Comparison of ENCODE assay signal across 15 cellular contexts in genomic region chr2:120283649-120284048, GRCh38. TPM values are rescaled to one million over a fixed set of nuclear protein-coding genes. Genes with fewer than 3 reads are reported as not detected.
DNase-seq lines count a peak whose midpoint lies in the region; ATAC-seq and TF ChIP-seq lines count a peak whose summit lies in the region.
"Had no signal": no experiment of that assay in that cellular context is flagged by ENCODE, and none has a peak within 500 bp of the region (broad histone marks: within the 10 kb centered on the region; RNA-seq: fewer than 3 reads in every experiment).

No MANE protein-coding gene starts in this region.

- H3F3A ChIP-seq in PC-3 (ENCODE audit: low read length, unreplicated experiment): peaks cover 4% of the 10 kb centered on the region

- peaks cover 27% of the 10 kb centered on the region for H3K36me3 ChIP-seq in PC-3 (ENCODE audit: low read depth, low read length)
- H3K36me3 ChIP-seq in osteoblast (ENCODE audit: insufficient read depth, low read length): peaks cover 18% of the 10 kb centered on the region
- peaks cover 0 to 10% (median 0%) of the 10 kb centered on the region in 3 experiments for H3K36me3 ChIP-seq in naive thymus-derived CD4-positive, alpha-beta T cell (ENCODE audit: control insufficient read depth in 2 of 3, insufficient read depth in 3 of 3, low read length in 3 of 3)

- no peak overlapping the region for H3K4me3 Mint-ChIP-seq in naive thymus-derived CD4-positive, alpha-beta T cell
- H3K4me3 Mint-ChIP-seq: CD4-positive, alpha-beta memory T cell had no signal

- no peaks in the 10 kb centered on the region for H3K27me3 Mint-ChIP-seq in naive thymus-derived CD4-positive, alpha-beta T cell
- H3K27me3 Mint-ChIP-seq: CD4-positive, alpha-beta memory T cell had no signal

- H3K4me1 ChIP-seq in PC-3 (ENCODE audit: insufficient read depth, low read length) (peaks cover 19% of the 10 kb centered on the region), osteoblast (ENCODE audit: insufficient read depth, low read length) (peaks cover 11% of the 10 kb centered on the region)
- peaks cover 0 to 7% of the 10 kb centered on the region in 2 donors for H3K4me1 ChIP-seq in naive thymus-derived CD4-positive, alpha-beta T cell (ENCODE audit: control insufficient read depth in 2 of 2, insufficient read depth in 2 of 2, low read length in 2 of 2)

- H3K27me3 ChIP-seq in PC-3 (ENCODE audit: low read length) (no peaks in the 10 kb centered on the region), osteoblast (ENCODE audit: insufficient read depth, low read length) (no peaks in the 10 kb centered on the region)
- H3K27me3 ChIP-seq in naive thymus-derived CD4-positive, alpha-beta T cell (ENCODE audit: control insufficient read depth in 2 of 2, insufficient read depth in 2 of 2, low read length in 2 of 2): no peaks in the 10 kb centered on the region

- intact Hi-C loops in PC-3 (cut with micrococcal nuclease): no loop called here
- intact Hi-C loops in naive thymus-derived CD4-positive, alpha-beta T cell (cut with micrococcal nuclease): no loop called here

- no peak overlapping the region for H3K27ac ChIP-seq in PC-3 (ENCODE audit: low read length)
- H3K27ac ChIP-seq in osteoblast (ENCODE audit: low read depth, low read length): no peak overlapping the region
- no peak overlapping the region for H3K27ac ChIP-seq in naive thymus-derived CD4-positive, alpha-beta T cell (ENCODE audit: low read depth, low read length)

- TF ChIP-seq CTCF in GM12864 (IDR thresholded peaks at IDR 0.05; ENCODE audit: low read depth, low read length, missing control alignments) (peak; percentile 20), PC-3 (conservative IDR thresholded peaks at IDR 0.05; ENCODE audit: low read depth, low read length) (peak; percentile 22; the same call in 1 of the 2 replicates), fibroblast of pulmonary artery (IDR thresholded peaks at IDR 0.05; ENCODE audit: low read length, missing control alignments) (peak; percentile 36), osteoblast (IDR thresholded peaks at IDR 0.05; ENCODE audit: extremely low read depth, low read depth, low read length) (peak; percentile 34)

- CTCF ChIA-PET in PC-3 (lab: Charles Lee): no interaction called here
- CTCF ChIA-PET in naive thymus-derived CD4-positive, alpha-beta T cell (lab: Charles Lee): interaction anchor here (0.7 kb wide), 2 partner anchors 29 to 537 kb away, joined by 3 to 11 read pairs; no protein-coding TSS in a partner anchor

- H3K4me3 ChIP-seq in GM12864 (ENCODE audit: low read depth, low read length) (no peak overlapping the region), PC-3 (ENCODE audit: low read length) (no peak overlapping the region), fibroblast of pulmonary artery (replicated peaks; ENCODE audit: low read depth, low read length) (no peak overlapping the region), osteoblast (ENCODE audit: insufficient read depth, low read length) (no peak overlapping the region)
- H3K4me3 ChIP-seq in naive thymus-derived CD4-positive, alpha-beta T cell (ENCODE audit: low read length): no peak overlapping the region

- H3K27ac Mint-ChIP-seq in naive thymus-derived CD4-positive, alpha-beta T cell: no peak overlapping the region
- H3K27ac Mint-ChIP-seq: CD4-positive, alpha-beta memory T cell had no signal

- H3K4me2 ChIP-seq in PC-3 (ENCODE audit: low read length): no peak overlapping the region
- H3K4me2 ChIP-seq in osteoblast (ENCODE audit: insufficient read depth, low read length): no peak overlapping the region

- H3K36me3 Mint-ChIP-seq in naive thymus-derived CD4-positive, alpha-beta T cell: peaks cover 4 to 41% (median 32%) of the 10 kb centered on the region in 5 donors

- H3K79me2 ChIP-seq in PC-3 (ENCODE audit: low read length) (peaks cover 2% of the 10 kb centered on the region; the same call in 1 of the 2 replicates), osteoblast (ENCODE audit: insufficient read depth, low read length) (peaks cover 51% of the 10 kb centered on the region)

- peaks cover 7 to 41% (median 18%) of the 10 kb centered on the region in 7 donors for H3K4me1 Mint-ChIP-seq in naive thymus-derived CD4-positive, alpha-beta T cell

- H3K9me3 Mint-ChIP-seq in naive thymus-derived CD4-positive, alpha-beta T cell: peaks cover 0 to 5% (median 0%) of the 10 kb centered on the region in 11 donors

- DNase-seq in GM12864 (ENCODE audit: low read depth): no peak
- DNase-seq in PC-3: no peak
- DNase-seq in fibroblast of pulmonary artery (ENCODE audit: low read depth): peak; percentile 22
- no peak for DNase-seq in osteoblast (ENCODE audit: insufficient read length, low spot score, missing footprints)
- DNase-seq in LoVo (ENCODE audit: low spot score): no peak
- no peak for DNase-seq in activated CD4-positive, CD25-positive, alpha-beta regulatory T cell (lab: John Stamatoyannopoulos, UW)
- DNase-seq in naive thymus-derived CD4-positive, alpha-beta T cell: no peak
- DNase-seq: activated CD8-positive, alpha-beta memory T cell treated with anti-CD3 and anti-CD28 coated beads, Interleukin-2, amount 50 U/mL, for 48 hours; CD4-positive, alpha-beta memory T cell; midbrain; NCI-H1105 treated with DMSO at 0.1 percent for 48 hours; NCI-H510A treated with DMSO at 0.1 percent for 48 hours; SHP77 treated with DMSO at 0.1 percent for 48 hours; substantia nigra had no signal

- BruUV-seq in PC-3 (replicated peaks; lab: Mats Ljungman, UMichigan): no TSS peak

- H2AFZ ChIP-seq in PC-3 (ENCODE audit: low read length) (no peak overlapping the region), osteoblast (ENCODE audit: low read length) (no peak overlapping the region)

- H3K9ac ChIP-seq in PC-3 (ENCODE audit: low read length): no peak overlapping the region

- H3K9me2 ChIP-seq in PC-3 (replicated peaks; ENCODE audit: low read length): no peaks in the 10 kb centered on the region

- H4K20me1 ChIP-seq in PC-3 (ENCODE audit: low read length) (no peaks in the 10 kb centered on the region), osteoblast (ENCODE audit: insufficient read depth, low read length) (peaks cover 28% of the 10 kb centered on the region)

- ATAC-seq in PC-3 (no peak), HG03469 (IDR thresholded peaks at IDR 0.05; ENCODE audit: unreplicated experiment) (no peak)
- ATAC-seq in naive thymus-derived CD4-positive, alpha-beta T cell: no peak

- H3K9me3 ChIP-seq in PC-3 (ENCODE audit: low read length): no peaks in the 10 kb centered on the region
- H3K9me3 ChIP-seq in osteoblast (ENCODE audit: low read depth, low read length): no peaks in the 10 kb centered on the region
- no peaks in the 10 kb centered on the region for H3K9me3 ChIP-seq in naive thymus-derived CD4-positive, alpha-beta T cell (ENCODE audit: control insufficient read depth in 2 of 3, low read length in 3 of 3)

- POLR2A ChIA-PET in PC-3 (lab: Charles Lee; ENCODE audit: unreplicated experiment): no interaction called here
- POLR2A ChIA-PET in naive thymus-derived CD4-positive, alpha-beta T cell (lab: Charles Lee): no interaction called here

RNA-seq across cellular contexts. Expression of gene RALB, which starts 31.0 kb away (rescaled TPM):
- total RNA-seq in PC-3 (2014; rRNA removed) (49.1 and 57.9 TPM in 2 replicates), osteoblast (48.5 and 48.6 TPM in 2 replicates)
- total RNA-seq in naive thymus-derived CD4-positive, alpha-beta T cell: 100 to 1,000 TPM in 1 of 5 experiments, 10 to 100 TPM in 3, 1 to 10 TPM in 1; 8.7 to 119 (median 11.6) TPM
- 10 to 100 TPM; 25.9 to 28.2 TPM for polyA plus RNA-seq in naive thymus-derived CD4-positive, alpha-beta T cell
